Comparison of ENCODE assay signal across 8 cellular contexts in genomic region chrX:7586126-7586525, GRCh38.
A peak's percentile ranks its signal among the peaks of the same experiment; 100 is the strongest.
DNase-seq lines count a peak whose midpoint lies in the region; ATAC-seq, FAIRE-seq and TF ChIP-seq lines count a peak whose summit lies in the region.
"Had no signal": no experiment of that assay in that cellular context is flagged by ENCODE, and none has a peak within 500 bp of the region (broad histone marks: within the 10 kb centered on the region; RNA-seq: fewer than 3 reads in every experiment).

No MANE protein-coding gene starts in this region.

- peak; percentile 15 for DNase-seq in GM10266 (ENCODE audit: extremely low spot score)
- peak; percentile 28 for DNase-seq in HFFc6
- DNase-seq in left lung: no peak
- no peak for DNase-seq in activated CD8-positive, alpha-beta memory T cell treated with anti-CD3 and anti-CD28 coated beads, Interleukin-2, amount 10 ng/mL, durations not matched to agents 7 days and 5 days
- DNase-seq in COLO668 (lab: John Stamatoyannopoulos, UW; ENCODE audit: unreplicated experiment): no peak

- H3K27me3 ChIP-seq in left lung: no peaks in the 10 kb centered on the region

- no peaks in the 10 kb centered on the region for H3K9me3 Mint-ChIP-seq in HFFc6
- no peaks in the 10 kb centered on the region for H3K9me3 Mint-ChIP-seq in activated CD8-positive, alpha-beta memory T cell treated with anti-CD3 and anti-CD28 coated beads, Interleukin-2, amount 10 ng/mL, durations not matched to agents 7 days and 5 days (ENCODE audit: low read depth)
- H3K9me3 Mint-ChIP-seq: T-helper 1 cell treated with Interleukin-12 subunit alpha and Interleukin-12 subunit beta and Interleukin-4 antibody, amounts not matched to agents 30 μg/mL and 1 μg/mL, for 36 hours had no signal

- CTCF ChIA-PET in activated CD8-positive, alpha-beta memory T cell treated with anti-CD3 and anti-CD28 coated beads, Interleukin-2, amount 10 ng/mL, durations not matched to agents 7 days and 5 days (lab: Charles Lee): no interaction called here

- no peak overlapping the region for H3K4me3 ChIP-seq in left lung

- FAIRE-seq in TTC549 (lab: Jason Lieb, UNC): peak; percentile 29

- no peaks in the 10 kb centered on the region for H3K36me3 ChIP-seq in left lung

- TF ChIP-seq CTCF in GM10266 (IDR thresholded peaks at IDR 0.05; ENCODE audit: control insufficient read depth, insufficient read depth, low read depth, missing control alignments): peak; percentile 30
- TF ChIP-seq CTCF in HFFc6 (IDR thresholded peaks at IDR 0.05): peak; percentile 73
- peak in 1 of 2 donors; percentile 34 for TF ChIP-seq CTCF in left lung (IDR thresholded peaks at IDR 0.05)

- no peaks in the 10 kb centered on the region for H3K36me3 Mint-ChIP-seq in HFFc6 (ENCODE audit: low read depth)
- H3K36me3 Mint-ChIP-seq in activated CD8-positive, alpha-beta memory T cell treated with anti-CD3 and anti-CD28 coated beads, Interleukin-2, amount 10 ng/mL, durations not matched to agents 7 days and 5 days: no peaks in the 10 kb centered on the region

- H3K27ac Mint-ChIP-seq in HFFc6: no peak overlapping the region
- no peak overlapping the region for H3K27ac Mint-ChIP-seq in activated CD8-positive, alpha-beta memory T cell treated with anti-CD3 and anti-CD28 coated beads, Interleukin-2, amount 10 ng/mL, durations not matched to agents 7 days and 5 days
- H3K27ac Mint-ChIP-seq: T-helper 1 cell treated with Interleukin-12 subunit alpha and Interleukin-12 subunit beta and Interleukin-4 antibody, amounts not matched to agents 30 μg/mL and 1 μg/mL, for 36 hours had no signal

- H3K4me1 Mint-ChIP-seq in HFFc6 (ENCODE audit: low read depth): no peaks in the 10 kb centered on the region
- no peaks in the 10 kb centered on the region for H3K4me1 Mint-ChIP-seq in activated CD8-positive, alpha-beta memory T cell treated with anti-CD3 and anti-CD28 coated beads, Interleukin-2, amount 10 ng/mL, durations not matched to agents 7 days and 5 days

- no peaks in the 10 kb centered on the region for H3K4me1 ChIP-seq in left lung

- H3K27me3 Mint-ChIP-seq in HFFc6 (ENCODE audit: insufficient read depth): no peaks in the 10 kb centered on the region
- no peaks in the 10 kb centered on the region for H3K27me3 Mint-ChIP-seq in activated CD8-positive, alpha-beta memory T cell treated with anti-CD3 and anti-CD28 coated beads, Interleukin-2, amount 10 ng/mL, durations not matched to agents 7 days and 5 days

- ATAC-seq in left lung: peak; percentile 76
- ATAC-seq in activated CD8-positive, alpha-beta memory T cell treated with anti-CD3 and anti-CD28 coated beads, Interleukin-2, amount 10 ng/mL, durations not matched to agents 7 days and 5 days: no peak
- no peak for ATAC-seq in HG03095 (IDR thresholded peaks at IDR 0.05; ENCODE audit: unreplicated experiment)

- no peak overlapping the region for H3K27ac ChIP-seq in left lung

- no peak overlapping the region for H3K4me3 Mint-ChIP-seq in HFFc6
- no peak overlapping the region for H3K4me3 Mint-ChIP-seq in activated CD8-positive, alpha-beta memory T cell treated with anti-CD3 and anti-CD28 coated beads, Interleukin-2, amount 10 ng/mL, durations not matched to agents 7 days and 5 days
- H3K4me3 Mint-ChIP-seq: T-helper 1 cell treated with Interleukin-12 subunit alpha and Interleukin-12 subunit beta and Interleukin-4 antibody, amounts not matched to agents 30 μg/mL and 1 μg/mL, for 36 hours had no signal

- intact Hi-C loops in left lung (cut with DNase I): no loop called here

- H3K9me3 ChIP-seq in left lung: no peaks in the 10 kb centered on the region

Comparison
In these comparisons a context has a peak if more than half of its experiments do, and no peak if none do; other contexts are left out.
1. DNase-seq: peak in GM10266 (single experiment) and HFFc6 (single experiment); none in left lung (0 of 2), activated CD8-positive, alpha-beta memory T cell treated with anti-CD3 and anti-CD28 coated beads, Interleukin-2, amount 10 ng/mL, durations not matched to agents 7 days and 5 days (single experiment) and COLO668 (single experiment).